Comparison of ENCODE assay signal across 1 cellular context in the genomic region with DNA sequence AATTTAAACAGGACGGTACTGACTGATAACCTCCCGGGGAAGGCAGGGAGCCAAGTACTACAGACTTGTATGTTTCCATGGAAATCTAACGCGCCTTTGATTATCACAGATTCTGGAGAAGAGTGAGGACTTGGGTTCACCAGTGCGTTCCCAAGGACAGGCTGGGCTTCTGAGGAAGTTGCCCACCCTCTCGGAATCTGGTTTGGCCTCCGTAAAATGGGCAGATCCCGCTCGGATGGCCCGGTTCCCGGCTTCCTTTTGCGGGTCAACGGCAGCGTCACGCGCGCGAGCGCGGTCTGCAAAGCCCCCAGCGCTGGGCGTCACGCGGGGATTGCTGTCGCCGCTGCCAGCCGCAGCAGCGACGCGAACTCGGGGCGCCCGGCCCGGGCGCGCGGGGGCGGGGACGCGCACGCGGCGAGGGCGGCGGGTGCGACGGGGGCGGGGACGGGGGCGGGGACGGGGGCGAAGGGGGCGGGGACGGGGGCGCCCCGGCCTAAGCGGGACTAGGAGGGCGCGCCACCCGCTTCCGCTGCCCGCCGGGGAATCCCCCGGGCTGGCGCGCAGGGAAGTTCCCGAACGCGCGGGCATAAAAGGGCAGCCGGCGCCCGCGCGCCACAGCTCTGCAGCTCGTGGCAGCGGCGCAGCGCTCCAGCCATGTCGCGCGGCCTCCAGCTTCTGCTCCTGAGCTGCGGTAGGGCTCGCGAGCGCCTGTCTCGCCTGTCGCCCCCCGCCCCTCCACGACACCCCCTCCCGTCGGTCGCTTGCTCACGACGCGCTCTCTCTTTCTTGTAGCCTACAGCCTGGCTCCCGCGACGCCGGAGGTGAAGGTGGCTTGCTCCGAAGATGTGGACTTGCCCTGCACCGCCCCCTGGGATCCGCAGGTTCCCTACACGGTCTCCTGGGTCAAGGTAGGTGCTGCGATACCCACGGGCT.
A peak's percentile ranks its signal among the peaks of the same experiment; 100 is the strongest.
TF ChIP-seq lines count a peak whose summit lies in the region.

A gene with protein sequence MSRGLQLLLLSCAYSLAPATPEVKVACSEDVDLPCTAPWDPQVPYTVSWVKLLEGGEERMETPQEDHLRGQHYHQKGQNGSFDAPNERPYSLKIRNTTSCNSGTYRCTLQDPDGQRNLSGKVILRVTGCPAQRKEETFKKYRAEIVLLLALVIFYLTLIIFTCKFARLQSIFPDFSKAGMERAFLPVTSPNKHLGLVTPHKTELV (plus strand): TSS at position 615 of the 933 bp plus-strand sequence. CDS start 40 bp downstream, at position 655.

TF ChIP-seq in GM23338, 12 proteins besides CTCF, POLR2A, EP300 and RAD21 (continued from another document):
- TF ChIP-seq, protein P1, sequence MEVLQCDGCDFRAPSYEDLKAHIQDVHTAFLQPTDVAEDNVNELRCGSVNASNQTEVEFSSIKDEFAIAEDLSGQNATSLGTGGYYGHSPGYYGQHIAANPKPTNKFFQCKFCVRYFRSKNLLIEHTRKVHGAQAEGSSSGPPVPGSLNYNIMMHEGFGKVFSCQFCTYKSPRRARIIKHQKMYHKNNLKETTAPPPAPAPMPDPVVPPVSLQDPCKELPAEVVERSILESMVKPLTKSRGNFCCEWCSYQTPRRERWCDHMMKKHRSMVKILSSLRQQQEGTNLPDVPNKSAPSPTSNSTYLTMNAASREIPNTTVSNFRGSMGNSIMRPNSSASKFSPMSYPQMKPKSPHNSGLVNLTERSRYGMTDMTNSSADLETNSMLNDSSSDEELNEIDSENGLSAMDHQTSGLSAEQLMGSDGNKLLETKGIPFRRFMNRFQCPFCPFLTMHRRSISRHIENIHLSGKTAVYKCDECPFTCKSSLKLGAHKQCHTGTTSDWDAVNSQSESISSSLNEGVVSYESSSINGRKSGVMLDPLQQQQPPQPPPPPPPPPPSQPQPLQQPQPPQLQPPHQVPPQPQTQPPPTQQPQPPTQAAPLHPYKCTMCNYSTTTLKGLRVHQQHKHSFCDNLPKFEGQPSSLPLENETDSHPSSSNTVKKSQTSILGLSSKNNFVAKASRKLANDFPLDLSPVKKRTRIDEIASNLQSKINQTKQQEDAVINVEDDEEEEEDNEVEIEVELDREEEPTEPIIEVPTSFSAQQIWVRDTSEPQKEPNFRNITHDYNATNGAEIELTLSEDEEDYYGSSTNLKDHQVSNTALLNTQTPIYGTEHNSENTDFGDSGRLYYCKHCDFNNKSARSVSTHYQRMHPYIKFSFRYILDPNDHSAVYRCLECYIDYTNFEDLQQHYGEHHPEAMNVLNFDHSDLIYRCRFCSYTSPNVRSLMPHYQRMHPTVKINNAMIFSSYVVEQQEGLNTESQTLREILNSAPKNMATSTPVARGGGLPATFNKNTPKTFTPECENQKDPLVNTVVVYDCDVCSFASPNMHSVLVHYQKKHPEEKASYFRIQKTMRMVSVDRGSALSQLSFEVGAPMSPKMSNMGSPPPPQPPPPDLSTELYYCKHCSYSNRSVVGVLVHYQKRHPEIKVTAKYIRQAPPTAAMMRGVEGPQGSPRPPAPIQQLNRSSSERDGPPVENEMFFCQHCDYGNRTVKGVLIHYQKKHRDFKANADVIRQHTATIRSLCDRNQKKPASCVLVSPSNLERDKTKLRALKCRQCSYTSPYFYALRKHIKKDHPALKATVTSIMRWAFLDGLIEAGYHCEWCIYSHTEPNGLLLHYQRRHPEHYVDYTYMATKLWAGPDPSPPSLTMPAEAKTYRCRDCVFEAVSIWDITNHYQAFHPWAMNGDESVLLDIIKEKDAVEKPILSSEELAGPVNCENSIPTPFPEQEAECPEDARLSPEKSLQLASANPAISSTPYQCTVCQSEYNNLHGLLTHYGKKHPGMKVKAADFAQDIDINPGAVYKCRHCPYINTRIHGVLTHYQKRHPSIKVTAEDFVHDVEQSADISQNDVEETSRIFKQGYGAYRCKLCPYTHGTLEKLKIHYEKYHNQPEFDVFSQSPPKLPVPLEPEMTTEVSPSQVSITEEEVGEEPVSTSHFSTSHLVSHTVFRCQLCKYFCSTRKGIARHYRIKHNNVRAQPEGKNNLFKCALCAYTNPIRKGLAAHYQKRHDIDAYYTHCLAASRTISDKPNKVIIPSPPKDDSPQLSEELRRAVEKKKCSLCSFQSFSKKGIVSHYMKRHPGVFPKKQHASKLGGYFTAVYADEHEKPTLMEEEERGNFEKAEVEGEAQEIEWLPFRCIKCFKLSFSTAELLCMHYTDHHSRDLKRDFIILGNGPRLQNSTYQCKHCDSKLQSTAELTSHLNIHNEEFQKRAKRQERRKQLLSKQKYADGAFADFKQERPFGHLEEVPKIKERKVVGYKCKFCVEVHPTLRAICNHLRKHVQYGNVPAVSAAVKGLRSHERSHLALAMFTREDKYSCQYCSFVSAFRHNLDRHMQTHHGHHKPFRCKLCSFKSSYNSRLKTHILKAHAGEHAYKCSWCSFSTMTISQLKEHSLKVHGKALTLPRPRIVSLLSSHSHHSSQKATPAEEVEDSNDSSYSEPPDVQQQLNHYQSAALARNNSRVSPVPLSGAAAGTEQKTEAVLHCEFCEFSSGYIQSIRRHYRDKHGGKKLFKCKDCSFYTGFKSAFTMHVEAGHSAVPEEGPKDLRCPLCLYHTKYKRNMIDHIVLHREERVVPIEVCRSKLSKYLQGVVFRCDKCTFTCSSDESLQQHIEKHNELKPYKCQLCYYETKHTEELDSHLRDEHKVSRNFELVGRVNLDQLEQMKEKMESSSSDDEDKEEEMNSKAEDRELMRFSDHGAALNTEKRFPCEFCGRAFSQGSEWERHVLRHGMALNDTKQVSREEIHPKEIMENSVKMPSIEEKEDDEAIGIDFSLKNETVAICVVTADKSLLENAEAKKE (CRISPR knock-in tag; IDR thresholded peaks at IDR 0.05), result no peak
- TF ChIP-seq EZH2phosphoT487 (IDR thresholded peaks at IDR 0.05; ENCODE audit: unreplicated experiment) (no peak), CREB1 (CRISPR knock-in tag; IDR thresholded peaks at IDR 0.05; ENCODE audit: low read depth) (0 out of 2 replicates have a peak, but pooled peaks have one; percentile 9), ZNF331 (CRISPR knock-in tag; IDR thresholded peaks at IDR 0.05; ENCODE audit: low read depth) (no peak), NANOG (IDR thresholded peaks at IDR 0.05; ENCODE audit: borderline replicate concordance) (no peak), ZNF114 (CRISPR knock-in tag; IDR thresholded peaks at IDR 0.05) (no peak)
- TF ChIP-seq, protein P2, sequence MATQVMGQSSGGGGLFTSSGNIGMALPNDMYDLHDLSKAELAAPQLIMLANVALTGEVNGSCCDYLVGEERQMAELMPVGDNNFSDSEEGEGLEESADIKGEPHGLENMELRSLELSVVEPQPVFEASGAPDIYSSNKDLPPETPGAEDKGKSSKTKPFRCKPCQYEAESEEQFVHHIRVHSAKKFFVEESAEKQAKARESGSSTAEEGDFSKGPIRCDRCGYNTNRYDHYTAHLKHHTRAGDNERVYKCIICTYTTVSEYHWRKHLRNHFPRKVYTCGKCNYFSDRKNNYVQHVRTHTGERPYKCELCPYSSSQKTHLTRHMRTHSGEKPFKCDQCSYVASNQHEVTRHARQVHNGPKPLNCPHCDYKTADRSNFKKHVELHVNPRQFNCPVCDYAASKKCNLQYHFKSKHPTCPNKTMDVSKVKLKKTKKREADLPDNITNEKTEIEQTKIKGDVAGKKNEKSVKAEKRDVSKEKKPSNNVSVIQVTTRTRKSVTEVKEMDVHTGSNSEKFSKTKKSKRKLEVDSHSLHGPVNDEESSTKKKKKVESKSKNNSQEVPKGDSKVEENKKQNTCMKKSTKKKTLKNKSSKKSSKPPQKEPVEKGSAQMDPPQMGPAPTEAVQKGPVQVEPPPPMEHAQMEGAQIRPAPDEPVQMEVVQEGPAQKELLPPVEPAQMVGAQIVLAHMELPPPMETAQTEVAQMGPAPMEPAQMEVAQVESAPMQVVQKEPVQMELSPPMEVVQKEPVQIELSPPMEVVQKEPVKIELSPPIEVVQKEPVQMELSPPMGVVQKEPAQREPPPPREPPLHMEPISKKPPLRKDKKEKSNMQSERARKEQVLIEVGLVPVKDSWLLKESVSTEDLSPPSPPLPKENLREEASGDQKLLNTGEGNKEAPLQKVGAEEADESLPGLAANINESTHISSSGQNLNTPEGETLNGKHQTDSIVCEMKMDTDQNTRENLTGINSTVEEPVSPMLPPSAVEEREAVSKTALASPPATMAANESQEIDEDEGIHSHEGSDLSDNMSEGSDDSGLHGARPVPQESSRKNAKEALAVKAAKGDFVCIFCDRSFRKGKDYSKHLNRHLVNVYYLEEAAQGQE (IDR thresholded peaks at IDR 0.05; ENCODE audit: unreplicated experiment), result no peak
